In genomic region chr14:101242442-101243385, GRCh38 we compare ENCODE assay signal across 25 cellular contexts.
"Had no signal": no experiment of that assay in that cellular context is flagged by ENCODE, and none has a peak within 500 bp of the region (broad histone marks: within the 10 kb centered on the region; RNA-seq: fewer than 3 reads in every experiment).

No MANE protein-coding gene starts in this region.

- H3K4me2 ChIP-seq: smooth muscle cell had no signal

- H3K27ac Mint-ChIP-seq: activated naive CD4-positive, alpha-beta T cell treated with anti-CD3 and anti-CD28 coated beads for 36 hours; activated naive CD8-positive, alpha-beta T cell treated with anti-CD3 and anti-CD28 coated beads, Interleukin-2, amount 10 ng/mL, durations not matched to agents 7 days and 5 days; progenitor cell of endocrine pancreas; stimulated activated naive B cell treated with anti-CD40 and anti-IgM and Interleukin-4, amounts not matched to agents 10 μg/mL and 1 μg/mL and 100 μg/mL, for 72 hours had no signal

- H3K9me3 ChIP-seq: lower lobe of right lung, sigmoid colon, transverse colon, uterus had no signal

- H3K36me3 ChIP-seq: heart left ventricle, lower lobe of right lung, sigmoid colon, transverse colon, uterus, WERI-Rb-1 had no signal

- H3K9me3 Mint-ChIP-seq: activated naive CD4-positive, alpha-beta T cell treated with anti-CD3 and anti-CD28 coated beads for 36 hours had no signal

- ATAC-seq: heart left ventricle; left colon; stimulated activated naive B cell treated with anti-CD40 and anti-IgM and Interleukin-4, amounts not matched to agents 10 μg/mL and 1 μg/mL and 100 μg/mL, for 72 hours had no signal

- H3K27ac ChIP-seq: heart left ventricle, lower lobe of right lung, sigmoid colon, transverse colon, uterus, WERI-Rb-1 had no signal

- H3K4me1 Mint-ChIP-seq: activated naive CD8-positive, alpha-beta T cell treated with anti-CD3 and anti-CD28 coated beads, Interleukin-2, amount 10 ng/mL, durations not matched to agents 7 days and 5 days; naive B cell; stimulated activated naive B cell treated with anti-CD40 and anti-IgM and Interleukin-4, amounts not matched to agents 10 μg/mL and 1 μg/mL and 100 μg/mL, for 72 hours had no signal

- DNase-seq: activated CD4-positive, alpha-beta T cell treated with anti-CD3 and anti-CD28 coated beads, Interleukin-2, amount 50 U/mL, for 1 hour; activated CD4-positive, CD25-positive, alpha-beta regulatory T cell treated with anti-CD3 and anti-CD28 coated beads, Interleukin-2, amount 50 U/mL, for 72 hours; activated naive CD4-positive, alpha-beta T cell treated with anti-CD3 and anti-CD28 coated beads for 36 hours; activated naive CD8-positive, alpha-beta T cell treated with anti-CD3 and anti-CD28 coated beads, Interleukin-2, amount 10 ng/mL, durations not matched to agents 7 days and 5 days; amniotic stem cell; cortex of kidney; left colon; naive B cell; retina; sigmoid colon; stimulated activated CD4-positive, alpha-beta T cell treated with anti-CD3 and anti-CD28 coated beads, Interleukin-2, amount 100 ng/mL, for 48 hours; stimulated activated CD8-positive, alpha-beta memory T cell treated with anti-CD3 and anti-CD28 coated beads, Interleukin-4, amount 100 ng/mL, for 48 hours; stimulated activated naive B cell treated with anti-CD40 and anti-IgM and Interleukin-4, amounts not matched to agents 10 μg/mL and 1 μg/mL and 100 μg/mL, for 72 hours; transverse colon; uterus; WERI-Rb-1 had no signal

- H3K36me3 Mint-ChIP-seq: activated naive CD8-positive, alpha-beta T cell treated with anti-CD3 and anti-CD28 coated beads, Interleukin-2, amount 10 ng/mL, durations not matched to agents 7 days and 5 days; stimulated activated naive B cell treated with anti-CD40 and anti-IgM and Interleukin-4, amounts not matched to agents 10 μg/mL and 1 μg/mL and 100 μg/mL, for 72 hours had no signal

- H3K27me3 ChIP-seq: sigmoid colon, uterus had no signal

- FAIRE-seq: bronchial epithelial cell, endometrium, islet of Langerhans, TTC549 had no signal

- H3K4me1 ChIP-seq: heart left ventricle, lower lobe of right lung, sigmoid colon, transverse colon, uterus had no signal

- H3K4me3 ChIP-seq: heart left ventricle, lower lobe of right lung, sigmoid colon, smooth muscle cell, transverse colon, uterus had no signal

- H3K4me3 Mint-ChIP-seq: activated naive CD4-positive, alpha-beta T cell treated with anti-CD3 and anti-CD28 coated beads for 36 hours; activated naive CD8-positive, alpha-beta T cell treated with anti-CD3 and anti-CD28 coated beads, Interleukin-2, amount 10 ng/mL, durations not matched to agents 7 days and 5 days; naive B cell; neural crest cell; stimulated activated naive B cell treated with anti-CD40 and anti-IgM and Interleukin-4, amounts not matched to agents 10 μg/mL and 1 μg/mL and 100 μg/mL, for 72 hours had no signal
